26 cellular contexts compared by ENCODE assay signal in the genomic region with DNA sequence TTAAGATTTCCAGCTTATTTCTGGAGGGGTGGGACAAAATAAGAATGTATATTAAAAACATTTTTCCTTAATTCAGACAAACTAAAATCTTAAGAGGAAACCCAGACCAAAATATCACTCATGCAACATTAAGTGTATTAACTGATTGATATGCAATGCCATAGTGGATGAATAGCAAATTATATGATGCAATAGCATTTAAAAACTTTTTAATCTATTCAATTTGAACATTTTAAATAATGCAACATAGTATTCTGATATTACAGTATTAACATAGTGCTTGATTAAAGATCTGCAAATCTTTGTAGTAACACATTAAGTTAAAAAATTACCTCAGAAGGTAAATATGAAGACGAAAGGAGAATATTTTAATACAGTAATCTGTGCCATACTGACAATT. TPM values are rescaled to one million over a fixed set of nuclear protein-coding genes. Genes with fewer than 3 reads are reported as not detected.
A peak's percentile ranks its signal among the peaks of the same experiment; 100 is the strongest.
DNase-seq lines count a peak whose midpoint lies in the region; ATAC-seq, FAIRE-seq and TF ChIP-seq lines count a peak whose summit lies in the region.
"Had no signal": no experiment of that assay in that cellular context is flagged by ENCODE, and none has a peak within 500 bp of the region (broad histone marks: within the 10 kb centered on the region; RNA-seq: fewer than 3 reads in every experiment).

No MANE protein-coding gene starts in this region.

- H3K27ac ChIP-seq in HepG2 (ENCODE audit: extremely low read length, insufficient read depth, low read length) (no peak overlapping the region), right lobe of liver (no peak overlapping the region), SK-N-MC (0 out of 2 replicates have a peak overlapping the region, but pooled peaks have one; percentile 23), psoas muscle (peak overlapping the region; percentile 34)
- H3K27ac ChIP-seq: BLaER1 treated with 17β-estradiol and CSF1 and Interleukin-3, amounts not matched to agents 10 nM and 100 nM; C4-2B had no signal

- no peak overlapping the region for H3K9ac ChIP-seq in HepG2 (ENCODE audit: insufficient read depth, low read depth, low read length)
- no peak overlapping the region for H3K9ac ChIP-seq in SK-N-MC (ENCODE audit: insufficient read length)
- H3K9ac ChIP-seq: BLaER1 treated with 17β-estradiol and CSF1 and Interleukin-3, amounts not matched to agents 10 nM and 100 nM had no signal

- in situ Hi-C loops in HepG2 (cut with HindIII; ENCODE audit: extremely low pct_ligation_motif_present, low pct_unique_long_range_greater_than_20kb): no loop called here

- TF ChIP-seq RAD21 in HepG2 (CRISPR knock-in tag; IDR thresholded peaks at IDR 0.05): no peak

- H3K4me1 ChIP-seq in HepG2 (ENCODE audit: insufficient read depth, low read length) (no peaks in the 10 kb centered on the region), right lobe of liver (peaks cover 0 to 16% (median 6%) of the 10 kb centered on the region in 4 donors), psoas muscle (peaks cover 5% of the 10 kb centered on the region)
- H3K4me1 ChIP-seq: Caco-2 had no signal

- no peak overlapping the region for H2AFZ ChIP-seq in HepG2 (ENCODE audit: low read length)

- WGBS in HepG2 (ENCODE audit: low lambda C conversion rate): 95% methylated on average over 1 of the region's 1 CpG
- 74% methylated on average over 1 of the region's 1 CpG for WGBS in right lobe of liver (ENCODE audit: insufficient coverage, low coverage, low lambda C conversion rate, missing lambda C conversion rate)
- WGBS in psoas muscle, 3 donors: 95 to 96% (median 95%) methylated on average over 1 of the region's 1 CpG

- no TSS peak for BruUV-seq in HepG2 (replicated peaks; lab: Mats Ljungman, UMichigan)

- no peak overlapping the region for H3K4me2 ChIP-seq in HepG2 (ENCODE audit: low read depth, low read length)
- H3K4me2 ChIP-seq: BLaER1 treated with 17β-estradiol and CSF1 and Interleukin-3, amounts not matched to agents 10 nM and 100 nM had no signal

- H3K4me3 ChIP-seq in HepG2 (replicated peaks in 1 of 3; ENCODE audit: insufficient read depth in 1 of 3, low read depth in 2 of 3, low read length in 3 of 3) (no peak overlapping the region), right lobe of liver (no peak overlapping the region), SK-N-MC (no peak overlapping the region), psoas muscle (no peak overlapping the region)
- H3K4me3 ChIP-seq: BLaER1 treated with 17β-estradiol and CSF1 and Interleukin-3, amounts not matched to agents 10 nM and 100 nM had no signal

- H3K79me2 ChIP-seq in HepG2 (ENCODE audit: insufficient read depth, low read length): no peaks in the 10 kb centered on the region

- DNase-seq in HepG2 (ENCODE audit: low spot score) (no peak), right lobe of liver (no peak), SK-N-MC (ENCODE audit: low read depth, low spot score) (no peak), psoas muscle (no peak), Kasumi-1 (lab: John Stamatoyannopoulos, UW) (no peak), D721Med (ENCODE audit: insufficient read length, low spot score) (no peak)
- DNase-seq: 8988T; AML-193; Caco-2; Calu3; CD4-positive, alpha-beta T cell; CD8-positive, alpha-beta T cell; DMS 273 treated with DMSO at 0.1 percent for 48 hours; DMS153; DMS53; DMS79; DND-41; EL; GF-D8 had no signal

- H3K36me3 ChIP-seq in HepG2 (replicated peaks in 1 of 2; ENCODE audit: control insufficient read depth in 1 of 2, insufficient read depth in 2 of 2, low read length in 2 of 2) (peaks cover 3 to 34% of the 10 kb centered on the region in 2 experiments), right lobe of liver (peaks cover 0 to 46% (median 8%) of the 10 kb centered on the region in 4 donors), SK-N-MC (ENCODE audit: insufficient read depth, low read length) (peaks cover 46% of the 10 kb centered on the region), psoas muscle (ENCODE audit: insufficient read depth in 1 of 2, low read depth in 1 of 2) (peaks cover 0 to 53% of the 10 kb centered on the region in 2 donors)

- CTCF ChIA-PET in HepG2 (lab: Yijun Ruan, JAX; ENCODE audit: low intra/inter-chr PET ratio, low total read pairs): no interaction called here

- no peak for TF ChIP-seq EP300 in HepG2 (IDR thresholded peaks at IDR 0.05; ENCODE audit: low read depth in 2 of 2, low read length in 2 of 2)
- no peak for TF ChIP-seq EP300 in HepG2 (CRISPR knock-in tag; IDR thresholded peaks at IDR 0.05; ENCODE audit: borderline replicate concordance)

- intact Hi-C loops in HepG2 (cut with micrococcal nuclease; ENCODE audit: unreplicated experiment): no loop called here
- intact Hi-C loops in right lobe of liver (cut with DNase I): no loop called here
- intact Hi-C loops in psoas muscle (cut with DNase I): loop anchor here (5.0 to 10.0 kb wide), 2 partner anchors 49 to 92 kb away; no protein-coding TSS in a partner anchor

- TF ChIP-seq CTCF in HepG2 (CRISPR knock-in tag; IDR thresholded peaks at IDR 0.05) (no peak), right lobe of liver (IDR thresholded peaks at IDR 0.05) (no peak), psoas muscle (IDR thresholded peaks at IDR 0.05) (no peak), D721Med (IDR thresholded peaks at IDR 0.05; ENCODE audit: insufficient read depth, missing control alignments) (no peak)

- H3K9me3 ChIP-seq in HepG2 (ENCODE audit: low read length) (no peaks in the 10 kb centered on the region), right lobe of liver (no peaks in the 10 kb centered on the region), SK-N-MC (ENCODE audit: low read depth, low read length) (no peaks in the 10 kb centered on the region), psoas muscle (no peaks in the 10 kb centered on the region)
- H3K9me3 ChIP-seq: BLaER1 treated with 17β-estradiol and CSF1 and Interleukin-3, amounts not matched to agents 10 nM and 100 nM; Caco-2 had no signal

- H3K27me3 ChIP-seq in HepG2 (ENCODE audit: control insufficient read depth in 1 of 2, insufficient read depth in 2 of 2, low read length in 2 of 2): no peaks in the 10 kb centered on the region
- H3K27me3 ChIP-seq in right lobe of liver: no peaks in the 10 kb centered on the region
- no peaks in the 10 kb centered on the region for H3K27me3 ChIP-seq in psoas muscle (ENCODE audit: insufficient read depth in 3 of 3, low read length in 2 of 3)
- H3K27me3 ChIP-seq: BLaER1 treated with 17β-estradiol and CSF1 and Interleukin-3, amounts not matched to agents 10 nM and 100 nM had no signal

- ATAC-seq in HepG2 (no peak), right lobe of liver (no peak), psoas muscle (no peak), HG02884 (IDR thresholded peaks at IDR 0.05; ENCODE audit: unreplicated experiment) (no peak)
- ATAC-seq: CD8-positive, alpha-beta T cell had no signal

- TF ChIP-seq POLR2A in HepG2 (IDR thresholded peaks at IDR 0.05; ENCODE audit: insufficient read depth in 1 of 2, low read depth in 2 of 2, low read length in 2 of 2) (no peak), right lobe of liver (IDR thresholded peaks at IDR 0.05) (no peak)

- FAIRE-seq in HepG2 (lab: Jason Lieb, UNC) (no peak), G401.6 (lab: Jason Lieb, UNC) (peak; percentile 31), D721Med (lab: Jason Lieb, UNC) (no peak)
- FAIRE-seq: A204.1, GM12891, GM19239 had no signal

- POLR2A ChIA-PET in HepG2 (lab: Yijun Ruan, JAX): interaction anchor here (1.2 kb wide), 1 partner anchor 166 kb away, joined by 3 read pairs; no protein-coding TSS in a partner anchor

- no peaks in the 10 kb centered on the region for H4K20me1 ChIP-seq in HepG2 (ENCODE audit: insufficient read depth, low read length)

RNA-seq across cellular contexts. Expression of a gene that starts 15.3 kb away (rescaled TPM):
- total RNA-seq in HepG2 (2016; rRNA removed; fragmentation: Illumina TruSeq; extraction: Trizol) (30.2 and 33.3 TPM in 2 replicates), right lobe of liver (1 to 10 TPM; 4.2 to 6.5 (median 4.9) TPM), psoas muscle (1 to 10 TPM; 6.2 to 8.0 (median 6.9) TPM)
- 9.6 and 10.0 TPM in 2 replicates for total RNA-seq in HepG2 (2016; cell fraction: cytosol; rRNA removed; fragmentation: Illumina TruSeq; extraction: Trizol; ENCODE audit: low read depth)
- 30.6 and 32.6 TPM in 2 replicates for total RNA-seq in HepG2 (2016; cell fraction: insoluble cytoplasmic fraction; rRNA removed; fragmentation: Illumina TruSeq; extraction: Trizol)
- 6.9 and 8.3 TPM in 2 replicates for total RNA-seq in HepG2 (2016; cell fraction: membrane; rRNA removed; fragmentation: Illumina TruSeq; extraction: Trizol)
- 34.0 and 37.1 TPM in 2 replicates for total RNA-seq in HepG2 (2016; cell fraction: nucleus; rRNA removed; fragmentation: Illumina TruSeq; extraction: Trizol)
- polyA plus RNA-seq in HepG2 (2011; rRNA removed) (15.6 and 20.5 TPM in 2 replicates), psoas muscle (1 to 10 TPM; 1.3 to 7.2 (median 2.7) TPM)
- 8.1 and 11.7 TPM in 2 replicates for polyA plus RNA-seq in HepG2 (2011; cell fraction: cytosol; rRNA removed)
- polyA plus RNA-seq in HepG2 (2011; cell fraction: nucleus; rRNA removed): 14.6 and 16.8 TPM in 2 replicates
- polyA plus RNA-seq in HepG2 (2012): 9.4 and 11.7 TPM in 2 replicates
- polyA plus RNA-seq in HepG2 (2016; cell fraction: cytosol; fragmentation: Illumina TruSeq; extraction: Trizol; ENCODE audit: low read depth): 0.37 and 0.51 TPM in 2 replicates
- 11.5 and 12.2 TPM in 2 replicates for polyA plus RNA-seq in HepG2 (2016; cell fraction: insoluble cytoplasmic fraction; fragmentation: Illumina TruSeq; extraction: Trizol; ENCODE audit: low read depth)
- polyA plus RNA-seq in HepG2 (2016; cell fraction: membrane; fragmentation: Illumina TruSeq; extraction: Trizol; ENCODE audit: low read depth): 0.73 and 1.1 TPM in 2 replicates
- 24.0 and 26.7 TPM in 2 replicates for polyA plus RNA-seq in HepG2 (2016; cell fraction: nucleus; fragmentation: Illumina TruSeq; extraction: Trizol; ENCODE audit: insufficient read depth, low read depth)
- 26.3 and 37.9 TPM in 2 replicates for polyA minus RNA-seq in HepG2 (2011; rRNA and poly(A)+ RNA removed; ENCODE audit: low replicate concordance)
- polyA minus RNA-seq in HepG2 (2011; cell fraction: cytosol; rRNA and poly(A)+ RNA removed): 29.4 and 32.8 TPM in 2 replicates
- 49.4 and 55.6 TPM in 2 replicates for polyA minus RNA-seq in HepG2 (2011; cell fraction: nucleus; rRNA and poly(A)+ RNA removed)

Comparison
In these comparisons a context has a peak if more than half of its experiments do, and no peak if none do; other contexts are left out.
1. H3K27ac ChIP-seq: peak in SK-N-MC (single experiment) and psoas muscle (single experiment); none in HepG2 (single experiment) and right lobe of liver (0 of 3).
2. intact Hi-C loops: an anchor here in psoas muscle (5.0 to 10.0 kb wide); none called in HepG2 and right lobe of liver.